Comparison of ENCODE assay signal across 10 cellular contexts in the genomic region with DNA sequence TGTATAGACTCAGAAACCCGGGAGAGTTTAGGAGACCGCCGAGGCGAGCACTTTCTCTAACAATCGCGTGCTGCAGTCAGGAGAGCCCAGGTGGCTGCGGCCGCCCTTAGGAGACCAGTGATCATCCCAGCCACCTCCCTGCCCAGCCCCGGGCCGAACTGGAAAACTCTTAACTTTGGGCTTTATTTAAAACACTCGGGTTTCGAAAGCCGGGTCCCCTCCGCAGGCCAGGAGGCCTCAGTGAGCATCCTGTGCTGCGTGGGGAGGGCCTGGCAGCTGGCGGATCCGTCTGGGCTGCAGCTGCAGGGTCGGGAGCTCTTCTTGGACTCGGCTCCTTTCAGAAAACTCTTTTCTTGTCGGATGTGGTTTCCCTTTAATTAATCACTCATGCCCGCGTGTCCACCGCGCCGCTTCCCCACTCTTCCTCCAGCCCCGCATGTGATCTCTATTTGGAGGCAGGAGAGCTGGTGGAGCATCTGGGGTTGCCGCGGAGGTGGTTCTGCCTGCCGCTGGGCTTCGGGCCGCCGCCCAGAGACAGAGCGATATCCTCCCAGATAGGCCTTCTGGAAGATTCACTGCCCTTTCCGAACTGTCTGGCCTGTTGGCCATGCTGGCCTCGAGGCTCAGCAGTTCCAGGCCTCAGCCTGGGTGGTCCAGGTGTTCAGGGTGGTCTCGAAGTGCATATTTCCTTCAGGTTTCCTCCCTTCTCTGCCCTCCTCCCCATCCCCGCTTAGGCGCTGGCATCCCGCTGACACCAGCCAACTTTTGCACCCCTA. TPM values are rescaled to one million over a fixed set of nuclear protein-coding genes. Genes with fewer than 3 reads are reported as not detected.
DNase-seq lines count a peak whose midpoint lies in the region; ATAC-seq and TF ChIP-seq lines count a peak whose summit lies in the region.
"Had no signal": no experiment of that assay in that cellular context is flagged by ENCODE, and none has a peak within 500 bp of the region (broad histone marks: within the 10 kb centered on the region; RNA-seq: fewer than 3 reads in every experiment).

No MANE protein-coding gene starts in this region.

- peaks cover 26% of the 10 kb centered on the region in 2 donors for H3K4me1 Mint-ChIP-seq in natural killer cell

- no peak overlapping the region for H3K27ac Mint-ChIP-seq in natural killer cell

- DNase-seq in AG20443 (ENCODE audit: low spot score) (peak; percentile 40), H7 (peak; percentile 69), ecto neural progenitor cell (ENCODE audit: low spot score) (peak; percentile 65), natural killer cell (no peak), NCI-H1092 treated with DMSO at 0.1 percent for 48 hours (lab: John Stamatoyannopoulos, UW) (no peak), NCI-H524 treated with DMSO at 0.1 percent for 48 hours (lab: John Stamatoyannopoulos, UW) (no peak), NCI-H226 (no peak), GM20000 (ENCODE audit: low spot score) (no peak)
- DNase-seq: NCI-H2081 treated with DMSO at 0.1 percent for 48 hours had no signal

- no peaks in the 10 kb centered on the region for H3K36me3 ChIP-seq in H7 (replicated peaks; ENCODE audit: control insufficient read depth, insufficient read depth, low read length)
- H3K36me3 ChIP-seq: vagina had no signal

- intact Hi-C loops in natural killer cell (cut with micrococcal nuclease): no loop called here

- TF ChIP-seq CTCF in natural killer cell (IDR thresholded peaks at IDR 0.05) (no peak), GM20000 (IDR thresholded peaks at IDR 0.05; ENCODE audit: extremely low read depth, missing control alignments) (no peak)

- H3K27me3 ChIP-seq in H7 (ENCODE audit: control insufficient read depth, insufficient read depth, low read length): peaks cover 83% of the 10 kb centered on the region
- H3K27me3 ChIP-seq: vagina had no signal

- H3K36me3 Mint-ChIP-seq in natural killer cell: peaks cover 5% of the 10 kb centered on the region

- H3K4me3 ChIP-seq in H7 (ENCODE audit: insufficient read depth, low read depth, low read length): no peak overlapping the region; the same call in 1 of the 2 replicates

- H3K27me3 Mint-ChIP-seq in natural killer cell (ENCODE audit: low read depth in 2 of 2): peaks cover 67 to 69% of the 10 kb centered on the region in 2 donors

- H3K9me3 Mint-ChIP-seq in natural killer cell: no peaks in the 10 kb centered on the region

- H3K4me3 Mint-ChIP-seq in natural killer cell: peak overlapping the region; percentile 60

- no peak for ATAC-seq in natural killer cell

RNA-seq across cellular contexts. Expression of gene TMEM174, which starts 59.5 kb away (rescaled TPM):
- total RNA-seq in H7 (2014; rRNA removed; shearing (Covaris generic)): not detected in 2 replicates
- not detected for total RNA-seq in natural killer cell
- total RNA-seq: vagina had no signal

Comparison
In these comparisons a context has a peak if more than half of its experiments do, and no peak if none do; other contexts are left out.
1. DNase-seq: peak in AG20443 (single experiment), H7 (single experiment) and ecto neural progenitor cell (single experiment); none in natural killer cell (single experiment), NCI-H1092 treated with DMSO at 0.1 percent for 48 hours (single experiment), NCI-H524 treated with DMSO at 0.1 percent for 48 hours (single experiment), NCI-H226 (single experiment) and GM20000 (single experiment).